ENCODE assay signal across 1 cellular context in genomic region chr9:77276799-77277198, GRCh38.
TF ChIP-seq lines count a peak whose summit lies in the region.

No MANE protein-coding gene starts in this region.

TF ChIP-seq in GM23338, 12 proteins besides CTCF, POLR2A, EP300 and RAD21 (continued from another document):
- no peak for TF ChIP-seq ZNF462 (CRISPR knock-in tag; IDR thresholded peaks at IDR 0.05)
